In the genomic region with DNA sequence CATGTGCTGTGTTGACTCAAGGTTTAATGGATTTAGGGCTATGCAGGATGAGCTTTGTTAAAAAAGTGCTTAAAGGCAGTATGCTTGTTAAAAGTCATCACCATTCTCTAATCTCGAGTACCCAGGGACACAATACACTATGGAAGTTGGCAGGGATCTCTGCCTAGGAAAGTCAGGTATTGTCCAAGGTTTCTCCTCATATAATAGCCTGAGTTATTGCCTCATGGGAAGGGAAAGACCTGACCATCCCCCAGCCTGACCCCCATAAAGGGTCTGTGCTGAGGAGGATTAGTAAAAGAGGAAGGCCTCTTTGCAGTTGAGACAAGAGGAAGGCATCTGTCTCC, we compare ENCODE assay signal across 8 cellular contexts.
DNase-seq lines count a peak whose midpoint lies in the region; ATAC-seq and TF ChIP-seq lines count a peak whose summit lies in the region.
"Not testable (repeated sequence)": the region's sequence is repeated elsewhere in the genome, so short reads cannot be mapped to it uniquely, and the experiment has no call there.

No MANE protein-coding gene starts in this region.

- not testable (repeated sequence) for H3K9me2 ChIP-seq in Karpas-422 (replicated peaks; ENCODE audit: insufficient read depth, low read length); OCI-LY7 (ENCODE audit: insufficient read depth, low read length)

- not testable (repeated sequence) for H3K4me3 Mint-ChIP-seq in activated B cell treated with CpG ODN at 0.5 μM for 24 hours; endothelial cell (ENCODE audit: unreplicated experiment); nephron progenitor cell

- not testable (repeated sequence) for H4K8ac ChIP-seq in mesendoderm (ENCODE audit: low read depth, low read length)

- not testable (repeated sequence) for H2BK120ac ChIP-seq in mesendoderm (ENCODE audit: low read depth, low read length)

- H3K27ac Mint-ChIP-seq in activated B cell treated with CpG ODN at 0.5 μM for 24 hours (peak overlapping the region; percentile 11), endothelial cell (ENCODE audit: unreplicated experiment) (peak overlapping the region; percentile 9), nephron progenitor cell (peak overlapping the region; percentile 98)

- H3K18ac ChIP-seq in mesendoderm (ENCODE audit: low read length), result not testable (repeated sequence)

- H3K9me3 ChIP-seq in Karpas-422 (ENCODE audit: low read length); OCI-LY7 (ENCODE audit: low read length); thyroid gland: not testable (repeated sequence)

- H4K5ac ChIP-seq in mesendoderm (ENCODE audit: low read length), result not testable (repeated sequence)

- H3K79me1 ChIP-seq in mesendoderm (ENCODE audit: low read length), result not testable (repeated sequence)

- not testable (repeated sequence) for H3K23ac ChIP-seq in mesendoderm (ENCODE audit: low read length)

- not testable (repeated sequence) for H3K56ac ChIP-seq in mesendoderm (ENCODE audit: low read length)

- H2AFZ ChIP-seq in Karpas-422 (ENCODE audit: low read length) (peak overlapping the region; percentile 75; the same call in 1 of the 2 replicates), OCI-LY7 (ENCODE audit: low read length) (peak overlapping the region; percentile 80; the same call in 1 of the 2 replicates)

- DNase-seq in DMS53 (lab: John Stamatoyannopoulos, UW) (peak; percentile 47), mesendoderm (peak; percentile 71)
- not testable (repeated sequence) for DNase-seq in Karpas-422; OCI-LY7 (ENCODE audit: low spot score); activated B cell treated with CpG ODN at 0.5 μM for 24 hours; endothelial cell (ENCODE audit: low spot score); nephron progenitor cell; thyroid gland

- intact Hi-C loops in OCI-LY7 (cut with micrococcal nuclease; ENCODE audit: unreplicated experiment), result loop anchor here (10.0 kb wide), 1 partner anchor 148 kb away; no protein-coding TSS in a partner anchor
- intact Hi-C loops in activated B cell treated with CpG ODN at 0.5 μM for 24 hours (cut with micrococcal nuclease); thyroid gland (cut with DNase I): not testable (repeated sequence)

- H3K9me3 Mint-ChIP-seq in activated B cell treated with CpG ODN at 0.5 μM for 24 hours; endothelial cell (ENCODE audit: unreplicated experiment): not testable (repeated sequence)
- peaks cover 26% of the 10 kb centered on the region for H3K9me3 Mint-ChIP-seq in nephron progenitor cell

- not testable (repeated sequence) for H3K27me3 Mint-ChIP-seq in activated B cell treated with CpG ODN at 0.5 μM for 24 hours; endothelial cell (ENCODE audit: unreplicated experiment); nephron progenitor cell (ENCODE audit: low read depth, poor library complexity)

- not testable (repeated sequence) for H3K79me2 ChIP-seq in Karpas-422 (ENCODE audit: low read length); OCI-LY7 (ENCODE audit: insufficient read depth, low read depth, low read length); mesendoderm (ENCODE audit: control insufficient read depth, insufficient read depth, low read length)

- POLR2A ChIA-PET in OCI-LY7 (lab: Charles Lee); activated B cell treated with CpG ODN at 0.5 μM for 24 hours (lab: Charles Lee): not testable (repeated sequence)

- not testable (repeated sequence) for BruUV-seq in OCI-LY7 (replicated peaks; lab: Mats Ljungman, UMichigan)

- not testable (repeated sequence) for H2BK15ac ChIP-seq in mesendoderm (replicated peaks; ENCODE audit: low read depth)

- peaks cover 44% of the 10 kb centered on the region for H3K4me1 Mint-ChIP-seq in activated B cell treated with CpG ODN at 0.5 μM for 24 hours
- peaks cover 16% of the 10 kb centered on the region for H3K4me1 Mint-ChIP-seq in endothelial cell (ENCODE audit: unreplicated experiment)
- H3K4me1 Mint-ChIP-seq in nephron progenitor cell, result peaks cover 30% of the 10 kb centered on the region

- H3K4me3 ChIP-seq in Karpas-422 (ENCODE audit: low read length); OCI-LY7 (ENCODE audit: low read depth, low read length, poor library complexity, severe bottlenecking); mesendoderm (ENCODE audit: low read length); thyroid gland (replicated peaks in 1 of 3): not testable (repeated sequence)

- TF ChIP-seq POLR2A in thyroid gland (IDR thresholded peaks at IDR 0.05), result not testable (repeated sequence)

- H3K4me1 ChIP-seq in Karpas-422 (ENCODE audit: low read length) (peaks cover 28% of the 10 kb centered on the region), OCI-LY7 (ENCODE audit: insufficient read depth, low read length, poor library complexity, severe bottlenecking) (peaks cover 52% of the 10 kb centered on the region), thyroid gland (peaks cover 30 to 77% of the 10 kb centered on the region in 2 donors)
- H3K4me1 ChIP-seq in mesendoderm (ENCODE audit: control insufficient read depth, low read depth, low read length), result not testable (repeated sequence)

- not testable (repeated sequence) for TF ChIP-seq CTCF in OCI-LY7 (conservative IDR thresholded peaks at IDR 0.05; ENCODE audit: low read length); activated B cell treated with CpG ODN at 0.5 μM for 24 hours (IDR thresholded peaks at IDR 0.05); endothelial cell (IDR thresholded peaks at IDR 0.05; ENCODE audit: unreplicated experiment); nephron progenitor cell (IDR thresholded peaks at IDR 0.05); thyroid gland (IDR thresholded peaks at IDR 0.05)

- H3K27ac ChIP-seq in Karpas-422 (ENCODE audit: low read length); OCI-LY7 (ENCODE audit: low read depth, low read length, poor library complexity, severe bottlenecking); mesendoderm (ENCODE audit: low read depth, low read length): not testable (repeated sequence)
- peak overlapping the region; percentile 45 to 82 (median 80) for H3K27ac ChIP-seq in thyroid gland

- H3K36me3 Mint-ChIP-seq in activated B cell treated with CpG ODN at 0.5 μM for 24 hours (ENCODE audit: low read depth); endothelial cell (ENCODE audit: low read depth, unreplicated experiment); nephron progenitor cell (ENCODE audit: low read depth): not testable (repeated sequence)

- not testable (repeated sequence) for H2BK5ac ChIP-seq in mesendoderm (ENCODE audit: low read length)

- CTCF ChIA-PET in OCI-LY7 (lab: Charles Lee; ENCODE audit: unreplicated experiment), result not testable (repeated sequence)
- CTCF ChIA-PET in activated B cell treated with CpG ODN at 0.5 μM for 24 hours (lab: Charles Lee), result interaction anchor here (4.1 kb wide), 1 partner anchor 279 kb away, joined by 26 read pairs; no protein-coding TSS in a partner anchor

- H2AK5ac ChIP-seq in mesendoderm (ENCODE audit: low read length), result not testable (repeated sequence)

- not testable (repeated sequence) for H3K36me3 ChIP-seq in Karpas-422 (ENCODE audit: insufficient read depth, low read length); OCI-LY7 (ENCODE audit: insufficient read depth, low read length); mesendoderm (ENCODE audit: control insufficient read depth, insufficient read depth, low read length); thyroid gland

- not testable (repeated sequence) for ATAC-seq in activated B cell treated with CpG ODN at 0.5 μM for 24 hours (ENCODE audit: low read depth)

- no CpG with 5 or more reads among the region's 1 CpG for WGBS in mesendoderm (ENCODE audit: extremely low coverage, insufficient coverage, low lambda C conversion rate)
- WGBS in thyroid gland, 2 donors, result 56 to 74% methylated on average over 1 of the region's 1 CpG

- H4K20me1 ChIP-seq in Karpas-422 (ENCODE audit: insufficient read depth, low read depth, low read length); OCI-LY7 (ENCODE audit: insufficient read depth, low read length): not testable (repeated sequence)

- H3K27me3 ChIP-seq in Karpas-422 (ENCODE audit: low read length); mesendoderm (ENCODE audit: insufficient read depth, low read length, poor library complexity); thyroid gland: not testable (repeated sequence)

- H3K4me2 ChIP-seq in Karpas-422 (ENCODE audit: low read depth, low read length, poor library complexity, severe bottlenecking); OCI-LY7 (ENCODE audit: low read length); mesendoderm (ENCODE audit: low read length): not testable (repeated sequence)

- not testable (repeated sequence) for H3K4ac ChIP-seq in mesendoderm (ENCODE audit: low read depth, low read length)

- H3K9ac ChIP-seq in Karpas-422 (ENCODE audit: low read length); mesendoderm (ENCODE audit: low read length): not testable (repeated sequence)

Comparison
In these comparisons a context has a peak if more than half of its experiments do, and no peak if none do; other contexts are left out.
1. H3K27ac Mint-ChIP-seq: peak in every context shown above with its lines; median percentile 98 in nephron progenitor cell; 11 in activated B cell treated with CpG ODN at 0.5 μM for 24 hours; 9 in endothelial cell.